ENCODE assay signal across 8 cellular contexts in genomic region chr3:9951598-9951961, GRCh38. TPM values are rescaled to one million over a fixed set of nuclear protein-coding genes. Genes with fewer than 3 reads are reported as not detected.
DNase-seq lines count a peak whose midpoint lies in the region; ATAC-seq and TF ChIP-seq lines count a peak whose summit lies in the region.

No MANE protein-coding gene starts in this region.

- no CpG with 5 or more reads among the region's 10 CpGs for WGBS in neuronal stem cell (ENCODE audit: extremely low coverage in 2 of 2, insufficient read length in 2 of 2, insufficient replicate concordance in 1 of 2), 2 donors

- peak overlapping the region; percentile 94 for H2AFZ ChIP-seq in neuronal stem cell (ENCODE audit: low read length)

- no peak overlapping the region for H2BK120ac ChIP-seq in neuronal stem cell (ENCODE audit: low read depth, low read length)

- peaks cover 7% of the 10 kb centered on the region for H3K79me1 ChIP-seq in neuronal stem cell (ENCODE audit: low read depth, low read length)

- no peak overlapping the region for H2BK15ac ChIP-seq in neuronal stem cell (ENCODE audit: low read length)

- no peak overlapping the region for H2BK5ac ChIP-seq in neuronal stem cell (ENCODE audit: low read length)

- intact Hi-C loops in colonic mucosa (cut with DNase I): no loop called here

- TF ChIP-seq CTCF in GM12865 (IDR thresholded peaks at IDR 0.05; ENCODE audit: insufficient read depth, low read depth, low read length, missing control alignments): no peak
- TF ChIP-seq CTCF in colonic mucosa (IDR thresholded peaks at IDR 0.05): no peak

- H3K4me2 ChIP-seq in neuronal stem cell (ENCODE audit: insufficient read depth, low read length, poor library complexity, severe bottlenecking): peak overlapping the region; percentile 95

- H3K23ac ChIP-seq in neuronal stem cell (ENCODE audit: low read depth, low read length, poor library complexity): peak overlapping the region; percentile 57

- DNase-seq in GM12865 (ENCODE audit: low read depth) (peak; percentile 37), colonic mucosa (no peak), neuronal stem cell (ENCODE audit: low spot score) (no peak), NCI-H226 (no peak), EL (no peak), NCI-H1048 (lab: John Stamatoyannopoulos, UW) (no peak)
- DNase-seq in stimulated activated CD8-positive, alpha-beta memory T cell treated with anti-CD3 and anti-CD28 coated beads, Interleukin-4, amount 100 ng/mL, for 48 hours: no peak

- H3K36me3 ChIP-seq in colonic mucosa (no peaks in the 10 kb centered on the region), neuronal stem cell (replicated peaks in 1 of 2; ENCODE audit: control insufficient read depth in 2 of 2, insufficient read depth in 2 of 2, low read length in 2 of 2) (peaks cover 4 to 7% of the 10 kb centered on the region in 2 donors)

- H2AK5ac ChIP-seq in neuronal stem cell (ENCODE audit: low read depth, low read length): no peak overlapping the region

- H3K4me3 ChIP-seq in GM12865 (ENCODE audit: low read depth, low read length): peak overlapping the region; percentile 83
- peak overlapping the region; percentile 39 for H3K4me3 ChIP-seq in colonic mucosa
- peak overlapping the region; percentile 66 to 95 for H3K4me3 ChIP-seq in neuronal stem cell (ENCODE audit: low read length in 2 of 2)

- H3K14ac ChIP-seq in neuronal stem cell (ENCODE audit: low read length): no peak overlapping the region

- H3K4me1 ChIP-seq in colonic mucosa: peaks cover 5% of the 10 kb centered on the region
- H3K4me1 ChIP-seq in neuronal stem cell (ENCODE audit: control insufficient read depth in 2 of 2, insufficient read depth in 1 of 2, low read depth in 1 of 2, low read length in 2 of 2): peaks cover 0 to 13% of the 10 kb centered on the region in 2 donors

- H3K27ac ChIP-seq in colonic mucosa (no peak overlapping the region), neuronal stem cell (replicated peaks; ENCODE audit: low read length) (no peak overlapping the region)

- H2BK12ac ChIP-seq in neuronal stem cell (ENCODE audit: low read length): no peak overlapping the region

- no peaks in the 10 kb centered on the region for H3K27me3 ChIP-seq in colonic mucosa
- peaks cover 0 to 2% (median 0%) of the 10 kb centered on the region in 3 experiments for H3K27me3 ChIP-seq in neuronal stem cell (ENCODE audit: control insufficient read depth in 3 of 3, insufficient read depth in 3 of 3, low read depth in 1 of 3, low read length in 3 of 3)

- no peak overlapping the region for H4K91ac ChIP-seq in neuronal stem cell (ENCODE audit: low read depth, low read length, poor library complexity)

- no peak overlapping the region for H4K8ac ChIP-seq in neuronal stem cell (ENCODE audit: low read depth, low read length)

- H3K4ac ChIP-seq in neuronal stem cell (ENCODE audit: low read length): no peak overlapping the region

- peak; percentile 22 for ATAC-seq in HG03460 (IDR thresholded peaks at IDR 0.05; ENCODE audit: unreplicated experiment)

- H3K18ac ChIP-seq in neuronal stem cell (ENCODE audit: low read length): peak overlapping the region; percentile 96

- H3K9ac ChIP-seq in colonic mucosa (ENCODE audit: low read depth in 2 of 2, low read length in 2 of 2) (peak overlapping the region in 1 of 2 donors; percentile 69), neuronal stem cell (ENCODE audit: low read depth, low read length, poor library complexity) (peak overlapping the region; percentile 90)

- no peaks in the 10 kb centered on the region for H3K9me3 ChIP-seq in colonic mucosa
- peaks cover 0 to 1% of the 10 kb centered on the region in 2 donors for H3K9me3 ChIP-seq in neuronal stem cell (replicated peaks in 1 of 2; ENCODE audit: control insufficient read depth in 2 of 2, insufficient read depth in 1 of 2, low read depth in 1 of 2, low read length in 2 of 2)

RNA-seq across cellular contexts. Expression of gene PRRT3, which starts 0.6 kb away (rescaled TPM):
- total RNA-seq in colonic mucosa: 1 to 10 TPM in 1 of 2 donors, under 1 TPM in 1; 0.96 to 1.1 TPM
- 5.2 TPM for polyA plus RNA-seq in neuronal stem cell (2013, experiment 1 of 2)
- 5.6 TPM for polyA plus RNA-seq in neuronal stem cell (2013, experiment 2 of 2)

RNA-seq across cellular contexts. Expression of gene CRELD1, which starts 17.9 kb away (rescaled TPM):
- total RNA-seq in colonic mucosa: 10 to 100 TPM; 23.3 to 40.4 TPM
- polyA plus RNA-seq in neuronal stem cell (2013, experiment 1 of 2): 10.5 TPM
- polyA plus RNA-seq in neuronal stem cell (2013, experiment 2 of 2): 10.9 TPM

RNA-seq across cellular contexts. Expression of gene IL17RC, which starts 34.7 kb away (rescaled TPM):
- 10 to 100 TPM; 21.2 to 26.8 TPM for total RNA-seq in colonic mucosa
- 5.4 TPM for polyA plus RNA-seq in neuronal stem cell (2013, experiment 1 of 2)
- polyA plus RNA-seq in neuronal stem cell (2013, experiment 2 of 2): 6.0 TPM

RNA-seq across cellular contexts. Expression of gene EMC3, which starts 35.1 kb away (rescaled TPM):
- total RNA-seq in colonic mucosa: 10 to 100 TPM; 80.2 to 85.9 TPM
- polyA plus RNA-seq in neuronal stem cell (2013, experiment 1 of 2): 24.9 TPM
- polyA plus RNA-seq in neuronal stem cell (2013, experiment 2 of 2): 24.7 TPM

RNA-seq across cellular contexts. Expression of gene IL17RE, which starts 48.9 kb away (rescaled TPM):
- total RNA-seq in colonic mucosa: 10 to 100 TPM; 66.4 to 71.4 TPM
- 0.77 TPM for polyA plus RNA-seq in neuronal stem cell (2013, experiment 1 of 2)
- 0.57 TPM for polyA plus RNA-seq in neuronal stem cell (2013, experiment 2 of 2)
